In the genomic region with DNA sequence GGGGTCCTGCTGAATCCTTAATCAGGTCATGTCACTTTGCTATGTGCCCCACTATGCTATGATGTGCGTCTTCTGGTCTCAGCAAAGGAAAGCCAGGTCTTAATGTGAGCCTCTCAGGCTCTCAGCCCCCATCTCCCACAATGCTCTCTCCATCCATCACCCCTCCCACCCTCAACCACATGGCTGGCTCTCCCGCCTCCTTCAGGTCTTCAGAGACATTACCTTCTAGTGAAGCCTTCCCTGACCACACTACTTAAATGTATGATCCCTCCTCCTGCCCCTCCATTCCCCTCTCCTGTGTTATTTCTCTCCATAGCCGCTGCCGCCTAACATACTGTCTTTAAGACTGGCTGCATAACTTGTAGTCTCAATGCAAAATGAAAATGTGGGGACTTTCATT, we compare ENCODE assay signal across 21 cellular contexts. TPM values are rescaled to one million over a fixed set of nuclear protein-coding genes. Genes with fewer than 3 reads are reported as not detected.
DNase-seq lines count a peak whose midpoint lies in the region; TF ChIP-seq lines count a peak whose summit lies in the region.
"Had no signal": no experiment of that assay in that cellular context is flagged by ENCODE, and none has a peak within 500 bp of the region (broad histone marks: within the 10 kb centered on the region; RNA-seq: fewer than 3 reads in every experiment).

No MANE protein-coding gene starts in this region.

- DNase-seq in AG04449 (ENCODE audit: low read depth, low spot score) (no peak), HEK293T (ENCODE audit: extremely low spot score) (peak; percentile 42), astrocyte of the spinal cord (ENCODE audit: low read depth, low spot score) (no peak), mesendoderm (peak; percentile 79), substantia nigra (lab: John Stamatoyannopoulos, UW) (no peak), transverse colon (no peak), glomerular visceral epithelial cell (ENCODE audit: extremely low spot score) (no peak)
- no peak for DNase-seq in stimulated activated CD4-positive, alpha-beta T cell treated with anti-CD3 and anti-CD28 coated beads, Interleukin-4, amount 100 ng/mL, for 4 hours
- DNase-seq: activated CD8-positive, alpha-beta T cell treated with anti-CD3 and anti-CD28 coated beads for 36 hours; activated naive CD8-positive, alpha-beta T cell treated with anti-CD3 and anti-CD28 coated beads, Interleukin-2, amount 50 U/mL, for 24 hours; activated T-cell treated with anti-CD3 and anti-CD28 coated beads, Interleukin-2, amount 50 U/mL, for 48 hours; caudate nucleus; effector memory CD4-positive, alpha-beta T cell; GDM1; GOT3; kidney; NCI-H1694; right cardiac atrium; SHP77; T-helper 17 cell had no signal

- POLR2A ChIA-PET in AG04449 (lab: Yijun Ruan, JAX) = no interaction called here
- POLR2A ChIA-PET in HEK293T (lab: Yijun Ruan, JAX) = no interaction called here

- H3K23ac ChIP-seq in mesendoderm (ENCODE audit: low read length) = no peak overlapping the region

- no peak overlapping the region for H3K9ac ChIP-seq in mesendoderm (ENCODE audit: low read length)

- H3K4me3 ChIP-seq in AG04449 (ENCODE audit: low read depth, low read length) (no peak overlapping the region), astrocyte of the spinal cord (ENCODE audit: low read depth, low read length) (no peak overlapping the region), mesendoderm (ENCODE audit: low read length) (no peak overlapping the region), transverse colon (no peak overlapping the region)

- no peaks in the 10 kb centered on the region for H3K79me1 ChIP-seq in mesendoderm (ENCODE audit: low read length)

- no CpG with 5 or more reads among the region's 4 CpGs for WGBS in mesendoderm (ENCODE audit: extremely low coverage, insufficient coverage, low lambda C conversion rate)
- 86 to 100% methylated on average over 4 of the region's 4 CpGs for WGBS in transverse colon (ENCODE audit: low coverage in 1 of 2), 2 donors

- H3K9me3 ChIP-seq in transverse colon = no peaks in the 10 kb centered on the region

- H2BK5ac ChIP-seq in mesendoderm (ENCODE audit: low read length) = no peak overlapping the region

- H3K27me3 ChIP-seq in mesendoderm (ENCODE audit: insufficient read depth, low read length, poor library complexity) (no peaks in the 10 kb centered on the region), transverse colon (no peaks in the 10 kb centered on the region)

- H3K27ac ChIP-seq in mesendoderm (ENCODE audit: low read depth, low read length) = no peak overlapping the region
- no peak overlapping the region for H3K27ac ChIP-seq in substantia nigra (ENCODE audit: low read depth, low read length, poor library complexity, severe bottlenecking)
- H3K27ac ChIP-seq in transverse colon = no peak overlapping the region

- H2BK15ac ChIP-seq in mesendoderm (replicated peaks; ENCODE audit: low read depth) = no peak overlapping the region

- CTCF ChIA-PET in AG04449 (lab: Yijun Ruan, JAX) = interaction anchor here (1.0 to 11.1 kb wide), 4 partner anchors 9 to 732 kb away, joined by 4 to 87 read pairs (median 6); no protein-coding TSS in a partner anchor
- CTCF ChIA-PET in HEK293T (lab: Yijun Ruan, JAX) = no interaction called here

- H3K18ac ChIP-seq in mesendoderm (ENCODE audit: low read length) = no peak overlapping the region

- no peak overlapping the region for H3K4me2 ChIP-seq in mesendoderm (ENCODE audit: low read length)

- H2AK5ac ChIP-seq in mesendoderm (ENCODE audit: low read length) = no peak overlapping the region

- H4K8ac ChIP-seq in mesendoderm (ENCODE audit: low read depth, low read length) = no peak overlapping the region

- H2BK120ac ChIP-seq in mesendoderm (ENCODE audit: low read depth, low read length) = no peak overlapping the region

- no peak for TF ChIP-seq POLR2A in transverse colon (IDR thresholded peaks at IDR 0.05)

- H3K36me3 ChIP-seq in mesendoderm (ENCODE audit: control insufficient read depth, insufficient read depth, low read length) (no peaks in the 10 kb centered on the region), transverse colon (no peaks in the 10 kb centered on the region)

- no peaks in the 10 kb centered on the region for H3K79me2 ChIP-seq in mesendoderm (ENCODE audit: control insufficient read depth, insufficient read depth, low read length)

- peaks cover 2% of the 10 kb centered on the region for H3K4me1 ChIP-seq in mesendoderm (ENCODE audit: control insufficient read depth, low read depth, low read length)
- H3K4me1 ChIP-seq in transverse colon = peaks cover 6 to 23% (median 10%) of the 10 kb centered on the region in 4 donors

- no peak overlapping the region for H3K4ac ChIP-seq in mesendoderm (ENCODE audit: low read depth, low read length)

- no peak for TF ChIP-seq EP300 in transverse colon (IDR thresholded peaks at IDR 0.05; ENCODE audit: low read depth)

- no peak overlapping the region for H4K5ac ChIP-seq in mesendoderm (ENCODE audit: low read length)

- in situ Hi-C loops in astrocyte of the spinal cord (cut with HindIII; ENCODE audit: low sequenced_read_pairs) = no loop called here
- in situ Hi-C loops in transverse colon (cut with MboI; ENCODE audit: low pct_ligation_motif_present in 1 of 4, low pct_unique_long_range_greater_than_20kb in 1 of 4, low sequenced_read_pairs in 3 of 4) = no loop called here

- TF ChIP-seq CTCF in AG04449 (IDR thresholded peaks at IDR 0.05; ENCODE audit: insufficient read depth, low read length, missing control alignments) = peak; percentile 9
- peak; percentile 10 for TF ChIP-seq CTCF in astrocyte of the spinal cord (IDR thresholded peaks at IDR 0.05; ENCODE audit: low read depth, low read length)
- TF ChIP-seq CTCF in transverse colon (IDR thresholded peaks at IDR 0.05) = no peak

- intact Hi-C loops in transverse colon (cut with DNase I; ENCODE audit: low total_unique reads) = no loop called here

- H3K56ac ChIP-seq in mesendoderm (ENCODE audit: low read length) = no peak overlapping the region

TF ChIP-seq in HEK293T, 16 proteins besides CTCF, POLR2A, EP300 and RAD21:
- no peak for TF ChIP-seq LEF1 (IDR thresholded peaks at IDR 0.05; ENCODE audit: borderline replicate concordance)
- TF ChIP-seq SUZ12 (IDR thresholded peaks at IDR 0.05) = no peak
- no peak for TF ChIP-seq ZNF384 (IDR thresholded peaks at IDR 0.05)
TF ChIP-seq in HEK293T: peak in this region for 0.

RNA-seq across cellular contexts. Expression of a gene that starts 50.5 kb away (rescaled TPM):
- polyA plus RNA-seq in mesendoderm (2013, experiment 1 of 2) = 0.21 TPM
- 0.24 TPM for polyA plus RNA-seq in mesendoderm (2013, experiment 2 of 2)
- under 1 TPM in 1 of 4 donors, not detected in 3; 0.14 TPM for total RNA-seq in transverse colon
- total RNA-seq: activated CD8-positive, alpha-beta T cell treated with anti-CD3 and anti-CD28 coated beads for 36 hours; mesenteric fat pad; T-helper 17 cell had no signal

Comparison
In these comparisons a context has a peak if more than half of its experiments do, and no peak if none do; other contexts are left out.
1. DNase-seq: peak in HEK293T (single experiment) and mesendoderm (single experiment); none in AG04449 (single experiment), astrocyte of the spinal cord (single experiment), substantia nigra (0 of 49), transverse colon (single experiment), stimulated activated CD4-positive, alpha-beta T cell treated with anti-CD3 and anti-CD28 coated beads, Interleukin-4, amount 100 ng/mL, for 4 hours (0 of 2) and glomerular visceral epithelial cell (single experiment).
2. CTCF ChIP-seq: peak in AG04449 (single experiment) and astrocyte of the spinal cord (single experiment); none in transverse colon (0 of 5).